Comparison of ENCODE assay signal across 14 cellular contexts in the genomic region with DNA sequence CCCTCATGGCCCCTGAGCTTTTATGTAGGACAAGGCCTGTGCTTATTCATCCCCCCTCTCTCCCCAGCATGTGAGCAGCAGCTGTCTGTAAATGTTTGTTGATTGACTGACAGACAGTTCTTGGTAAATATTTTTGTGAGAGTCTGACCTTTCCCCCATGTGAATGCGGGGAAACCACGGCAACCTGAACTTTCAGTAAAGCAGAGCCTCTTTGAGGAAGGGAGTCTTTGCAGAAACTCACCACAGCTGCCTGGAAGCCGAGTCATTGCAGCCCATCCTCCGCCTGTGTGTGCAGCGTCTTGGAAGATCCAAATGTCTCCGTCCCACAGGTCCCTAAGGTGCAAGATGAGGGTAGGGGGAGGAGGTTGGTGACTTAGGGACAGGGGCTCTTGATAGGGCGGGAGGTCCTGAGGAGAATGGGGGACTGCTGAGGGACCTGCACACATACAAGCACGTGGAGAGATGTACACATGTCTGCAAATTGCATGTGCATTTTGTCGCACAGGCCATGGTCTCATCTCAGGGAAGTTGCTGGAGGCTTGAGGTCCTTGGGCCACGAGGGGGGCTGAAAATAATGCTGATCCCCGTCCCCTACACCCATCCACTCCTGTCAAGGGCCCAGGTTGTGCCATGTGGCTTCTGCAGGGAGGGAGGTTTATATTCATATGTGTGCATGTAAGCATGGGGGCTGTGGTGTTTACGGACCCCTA. TPM values are rescaled to one million over a fixed set of nuclear protein-coding genes. Genes with fewer than 3 reads are reported as not detected.
A peak's percentile ranks its signal among the peaks of the same experiment; 100 is the strongest.
DNase-seq lines count a peak whose midpoint lies in the region; ATAC-seq and TF ChIP-seq lines count a peak whose summit lies in the region.
"Had no signal": no experiment of that assay in that cellular context is flagged by ENCODE, and none has a peak within 500 bp of the region (broad histone marks: within the 10 kb centered on the region; RNA-seq: fewer than 3 reads in every experiment).

No MANE protein-coding gene starts in this region.

- TF ChIP-seq CTCF in HCT116 (IDR thresholded peaks at IDR 0.05 in 2 of 3, conservative IDR thresholded peaks at IDR 0.05 in 1 of 3; ENCODE audit: borderline replicate concordance in 1 of 3, insufficient read depth in 1 of 3, low read depth in 2 of 3, low read length in 2 of 3) (no peak), neural crest cell (conservative IDR thresholded peaks at IDR 0.05) (no peak), tibial nerve (IDR thresholded peaks at IDR 0.05) (no peak)

- no peak for ATAC-seq in HCT116
- ATAC-seq in HG03432 (IDR thresholded peaks at IDR 0.05; ENCODE audit: unreplicated experiment) = no peak

- H3K79me2 ChIP-seq in HCT116 (ENCODE audit: insufficient read depth, low read length) = no peaks in the 10 kb centered on the region

- H3K27me3 Mint-ChIP-seq in activated naive CD4-positive, alpha-beta T cell treated with anti-CD3 and anti-CD28 coated beads for 36 hours (ENCODE audit: low read depth) = no peaks in the 10 kb centered on the region
- H3K27me3 Mint-ChIP-seq in neural crest cell (ENCODE audit: low read depth) = peaks cover 4% of the 10 kb centered on the region
- H3K27me3 Mint-ChIP-seq: central memory CD8-positive, alpha-beta T cell had no signal

- H3K36me3 ChIP-seq in HCT116 (ENCODE audit: control insufficient read depth in 1 of 2, insufficient read depth in 2 of 2, low read length in 2 of 2) (no peaks in the 10 kb centered on the region), tibial nerve (no peaks in the 10 kb centered on the region)

- 58 to 61% methylated on average over 12 of the region's 12 CpGs for WGBS in tibial nerve, 2 donors

- H3K9me3 ChIP-seq in HCT116 (ENCODE audit: control insufficient read depth in 1 of 2, insufficient read depth in 1 of 2, low read depth in 1 of 2, low read length in 2 of 2) (no peaks in the 10 kb centered on the region), tibial nerve (peaks cover 0 to 16% (median 0%) of the 10 kb centered on the region in 4 donors)

- TF ChIP-seq RAD21 in HCT116 (IDR thresholded peaks at IDR 0.05; ENCODE audit: low read depth) = no peak

- 0 out of 2 replicates have a peak overlapping the region, but pooled peaks have one; percentile 25 for H3K4me2 ChIP-seq in HCT116 (ENCODE audit: low read length)

- peak; percentile 27 for DNase-seq in NK-92 treated with Interleukin-12 subunit alpha and Interleukin-12 subunit beta, amount 100 ng/mL, for 24 hours (lab: John Stamatoyannopoulos, UW)
- no peak for DNase-seq in NK-92 (lab: John Stamatoyannopoulos, UW; ENCODE audit: unreplicated experiment)
- no peak for DNase-seq in HCT116 (ENCODE audit: low read depth, low spot score)
- DNase-seq in activated naive CD4-positive, alpha-beta T cell treated with anti-CD3 and anti-CD28 coated beads for 36 hours = peak; percentile 94
- DNase-seq in neural crest cell (ENCODE audit: low read depth, low spot score) = no peak
- no peak for DNase-seq in stimulated activated naive CD4-positive, alpha-beta T cell (lab: John Stamatoyannopoulos, UW)
- no peak for DNase-seq in tibial nerve (ENCODE audit: low spot score in 2 of 2)
- DNase-seq: 8988T, DMS153, immature natural killer cell, NCI-H1694 had no signal

- TF ChIP-seq POLR2A in HCT116 (IDR thresholded peaks at IDR 0.05; ENCODE audit: borderline replicate concordance, extremely low read depth, insufficient read depth, insufficient read length) (no peak), tibial nerve (IDR thresholded peaks at IDR 0.05) (no peak)

- RAD21 ChIA-PET in HCT116 (lab: Charles Lee; ENCODE audit: low non-redundant PET in 1 of 2, low total read pairs in 2 of 2, uncharacterized antibody in 2 of 2, unreplicated experiment in 2 of 2) = no interaction called here

- H3K4me1 ChIP-seq in HCT116 (ENCODE audit: control insufficient read depth in 1 of 2, insufficient read depth in 2 of 2, low read length in 2 of 2) (peaks cover 6 to 16% of the 10 kb centered on the region in 2 experiments; a peak in 3 of 4 replicates), tibial nerve (peaks cover 0 to 7% (median 0%) of the 10 kb centered on the region in 4 donors)

- no peaks in the 10 kb centered on the region for H3K9me2 ChIP-seq in HCT116 (ENCODE audit: insufficient read depth)

- peaks cover 51% of the 10 kb centered on the region for H3K4me1 Mint-ChIP-seq in activated naive CD4-positive, alpha-beta T cell treated with anti-CD3 and anti-CD28 coated beads for 36 hours (ENCODE audit: low read depth)
- no peaks in the 10 kb centered on the region for H3K4me1 Mint-ChIP-seq in neural crest cell
- H3K4me1 Mint-ChIP-seq: nephron had no signal

- intact Hi-C loops in HCT116 (cut with micrococcal nuclease) = no loop called here
- intact Hi-C loops in activated naive CD4-positive, alpha-beta T cell treated with anti-CD3 and anti-CD28 coated beads for 36 hours (cut with micrococcal nuclease) = no loop called here

- H3K4me3 ChIP-seq in HCT116 (replicated peaks in 1 of 2; ENCODE audit: low read depth in 1 of 2, low read length in 2 of 2) (no peak overlapping the region), tibial nerve (no peak overlapping the region)

- H3K9ac ChIP-seq in HCT116 (ENCODE audit: low read length) = no peak overlapping the region

- no TSS peak for BruUV-seq in HCT116 (replicated peaks; lab: Mats Ljungman, UMichigan)

- H3K9me3 Mint-ChIP-seq in activated naive CD4-positive, alpha-beta T cell treated with anti-CD3 and anti-CD28 coated beads for 36 hours = peaks cover under 1% of the 10 kb centered on the region
- peaks cover 3% of the 10 kb centered on the region for H3K9me3 Mint-ChIP-seq in neural crest cell

- CTCF ChIA-PET in HCT116 (lab: Charles Lee) = no interaction called here
- CTCF ChIA-PET in activated naive CD4-positive, alpha-beta T cell treated with anti-CD3 and anti-CD28 coated beads for 36 hours (lab: Charles Lee) = interaction anchor here (0.7 to 2.5 kb wide), 10 partner anchors 8 to 232 kb away, joined by 3 to 20 read pairs (median 4); no protein-coding TSS in a partner anchor

- H3K27ac Mint-ChIP-seq in activated naive CD4-positive, alpha-beta T cell treated with anti-CD3 and anti-CD28 coated beads for 36 hours = peak overlapping the region; percentile 90
- H3K27ac Mint-ChIP-seq in neural crest cell (ENCODE audit: unreplicated experiment) = peak overlapping the region; percentile 79
- H3K27ac Mint-ChIP-seq: nephron had no signal

- POLR2A ChIA-PET in HCT116 (lab: Charles Lee) = no interaction called here

- H3K27ac ChIP-seq in HCT116 (ENCODE audit: low read depth, low read length) (no peak overlapping the region), tibial nerve (no peak overlapping the region)

- H4K20me1 ChIP-seq in HCT116 (ENCODE audit: insufficient read depth) = no peaks in the 10 kb centered on the region

- no peak for TF ChIP-seq EP300 in tibial nerve (IDR thresholded peaks at IDR 0.05)

- H3K4me3 Mint-ChIP-seq in activated naive CD4-positive, alpha-beta T cell treated with anti-CD3 and anti-CD28 coated beads for 36 hours = peak overlapping the region; percentile 45
- no peak overlapping the region for H3K4me3 Mint-ChIP-seq in neural crest cell
- H3K4me3 Mint-ChIP-seq: nephron had no signal

- no peak overlapping the region for H2AFZ ChIP-seq in HCT116 (ENCODE audit: low read depth, low read length, poor library complexity, severe bottlenecking)

- H3K27me3 ChIP-seq in HCT116 (ENCODE audit: insufficient read depth, low read length) = no peaks in the 10 kb centered on the region
- H3K27me3 ChIP-seq in tibial nerve = no peaks in the 10 kb centered on the region

- no peaks in the 10 kb centered on the region for H3K36me3 Mint-ChIP-seq in activated naive CD4-positive, alpha-beta T cell treated with anti-CD3 and anti-CD28 coated beads for 36 hours (ENCODE audit: low read depth)
- no peaks in the 10 kb centered on the region for H3K36me3 Mint-ChIP-seq in neural crest cell (ENCODE audit: low read depth)

TF ChIP-seq in HCT116, 20 proteins besides CTCF, POLR2A, EP300 and RAD21:
- TF ChIP-seq EGR1 (IDR thresholded peaks at IDR 0.05; ENCODE audit: low read depth) (no peak), SRF (IDR thresholded peaks at IDR 0.05; ENCODE audit: low read depth) (no peak)

RNA-seq across cellular contexts. Expression of a gene that starts 22.9 kb away (rescaled TPM):
- total RNA-seq in HCT116 (2021; ENCODE audit: unreplicated experiment) (1.2 TPM), neural crest cell (0.55 and 0.79 TPM in 2 replicates), tibial nerve (1 to 10 TPM in 1 of 4 donors, under 1 TPM in 1, not detected in 2; 0.21 to 1.2 TPM)
- 0.76 and 1.5 TPM in 2 replicates for polyA plus RNA-seq in HCT116 (2012)
- total RNA-seq in activated naive CD4-positive, alpha-beta T cell treated with anti-CD3 and anti-CD28 coated beads for 36 hours = 10 to 100 TPM; 93.8 to 99.2 TPM

Comparison
In these comparisons a context has a peak if more than half of its experiments do, and no peak if none do; other contexts are left out.
1. DNase-seq: peak in NK-92 treated with Interleukin-12 subunit alpha and Interleukin-12 subunit beta, amount 100 ng/mL, for 24 hours (single experiment) and activated naive CD4-positive, alpha-beta T cell treated with anti-CD3 and anti-CD28 coated beads for 36 hours (single experiment); none in NK-92 (single experiment), HCT116 (single experiment), neural crest cell (single experiment), stimulated activated naive CD4-positive, alpha-beta T cell (0 of 6) and tibial nerve (0 of 2).
2. RNA of a gene that starts 22.9 kb away (total RNA-seq): 93.8 to 99.2 TPM in activated naive CD4-positive, alpha-beta T cell treated with anti-CD3 and anti-CD28 coated beads for 36 hours; 1.2 TPM in HCT116 (single experiment), 0.55 to 0.79 TPM in neural crest cell and 0.21 to 1.2 TPM in tibial nerve; every median in the first group is over 10 times any median in the second.